In the genomic region with DNA sequence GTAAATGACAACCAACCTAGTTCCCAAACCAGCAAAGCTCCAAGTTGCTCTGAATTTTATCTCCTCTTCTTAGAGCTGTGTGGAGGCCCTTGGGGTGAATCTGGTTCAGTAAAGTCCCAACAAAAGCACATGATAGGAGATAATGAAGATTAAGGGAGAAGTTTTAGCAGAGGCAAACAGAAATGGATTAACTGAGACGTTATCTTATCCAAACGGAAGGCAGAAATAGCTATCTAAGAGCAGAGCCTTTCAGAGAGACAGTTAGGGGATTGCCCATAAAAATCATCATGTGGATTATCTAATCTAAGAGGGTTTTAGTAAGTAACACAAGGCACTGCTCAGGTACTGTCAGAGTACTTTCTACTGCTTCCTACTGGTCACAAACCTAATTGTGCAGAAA, we compare ENCODE assay signal across 25 cellular contexts.
"Had no signal": no experiment of that assay in that cellular context is flagged by ENCODE, and none has a peak within 500 bp of the region (broad histone marks: within the 10 kb centered on the region; RNA-seq: fewer than 3 reads in every experiment).

No MANE protein-coding gene starts in this region.

- H3K27ac Mint-ChIP-seq: memory B cell; naive thymus-derived CD4-positive, alpha-beta T cell; nephron; neural progenitor cell; stimulated activated effector memory CD8-positive, alpha-beta T cell treated with anti-CD3 and anti-CD28 coated beads, Interleukin-12 subunit alpha, Interleukin-12 subunit beta, amount 100 ng/mL, for 72 hours had no signal

- H3K4me1 Mint-ChIP-seq: nephron, neural progenitor cell had no signal

- H3K9me3 ChIP-seq: prostate gland, right atrium auricular region had no signal

- H3K36me3 ChIP-seq: gastroesophageal sphincter, heart left ventricle, neural progenitor cell, prostate gland, right atrium auricular region, sigmoid colon, thoracic aorta, tibial nerve, upper lobe of left lung had no signal

- DNase-seq: dermis blood vessel endothelial cell; effector memory CD4-positive, alpha-beta T cell; foreskin keratinocyte; heart left ventricle; kidney; midbrain; naive thymus-derived CD4-positive, alpha-beta T cell; sigmoid colon; stimulated activated CD4-positive, alpha-beta T cell treated with anti-CD3 and anti-CD28 coated beads, Interleukin-2, amount 100 ng/mL, for 24 hours; stimulated activated CD4-positive, alpha-beta T cell treated with anti-CD3 and anti-CD28 coated beads, Interleukin-4, amount 100 ng/mL, for 24 hours; stimulated activated naive CD4-positive, alpha-beta T cell treated with Interleukin-2 at 50 U/mL for 16 hours; substantia nigra; upper lobe of left lung had no signal

- H3K9me3 Mint-ChIP-seq: neural progenitor cell; stimulated activated effector memory CD8-positive, alpha-beta T cell treated with anti-CD3 and anti-CD28 coated beads, Interleukin-12 subunit alpha, Interleukin-12 subunit beta, amount 100 ng/mL, for 72 hours had no signal

- H3K4me1 ChIP-seq: neural progenitor cell, prostate gland had no signal

- H3K4me3 Mint-ChIP-seq: memory B cell; naive thymus-derived CD4-positive, alpha-beta T cell; nephron; neural progenitor cell; stimulated activated effector memory CD8-positive, alpha-beta T cell treated with anti-CD3 and anti-CD28 coated beads, Interleukin-12 subunit alpha, Interleukin-12 subunit beta, amount 100 ng/mL, for 72 hours had no signal

- H3K36me3 Mint-ChIP-seq: naive thymus-derived CD4-positive, alpha-beta T cell; neural progenitor cell; stimulated activated effector memory CD8-positive, alpha-beta T cell treated with anti-CD3 and anti-CD28 coated beads, Interleukin-12 subunit alpha, Interleukin-12 subunit beta, amount 100 ng/mL, for 72 hours had no signal

- H3K4me3 ChIP-seq: coronary artery, gastroesophageal sphincter, heart left ventricle, hepatocyte, lung, neural progenitor cell, prostate gland, right atrium auricular region, sigmoid colon, thoracic aorta, tibial nerve, upper lobe of left lung had no signal
